In the genomic region with DNA sequence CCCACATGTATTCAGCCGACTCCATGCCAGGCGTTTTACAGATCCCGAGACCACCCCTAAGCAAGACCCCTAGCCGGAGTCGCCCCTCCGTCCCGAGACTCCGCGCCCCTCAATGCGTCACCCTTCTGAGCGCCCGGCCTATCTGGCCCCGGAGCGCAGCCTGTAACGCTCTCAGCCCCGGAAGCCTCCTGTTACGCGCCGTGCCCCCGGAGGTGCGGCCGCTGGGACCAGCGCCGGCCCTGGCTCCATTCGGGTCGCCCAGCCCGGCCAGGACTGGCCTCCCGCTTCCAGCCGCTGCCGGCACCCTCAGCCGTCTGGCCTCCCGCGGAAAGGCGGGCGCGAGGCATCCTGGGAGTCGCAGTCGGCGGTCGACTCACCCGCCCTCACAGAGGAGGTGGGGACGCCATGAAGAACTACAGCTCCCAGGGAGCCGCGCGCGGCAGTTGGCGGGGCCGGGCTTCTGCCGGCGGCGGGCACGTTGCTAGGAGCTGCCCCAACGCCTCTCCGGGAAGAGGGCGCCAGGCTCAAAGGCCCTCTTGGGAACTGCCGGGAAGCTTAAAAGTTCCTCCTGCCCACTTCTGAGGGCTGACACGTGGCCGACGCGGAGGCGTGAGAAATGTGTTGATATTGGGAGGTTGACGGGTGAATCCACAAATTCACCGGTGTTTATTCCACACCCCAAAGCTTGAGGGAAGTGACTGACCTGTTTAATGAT, we compare ENCODE assay signal across 8 cellular contexts. TPM values are rescaled to one million over a fixed set of nuclear protein-coding genes. Genes with fewer than 3 reads are reported as not detected.
DNase-seq lines count a peak whose midpoint lies in the region; ATAC-seq and TF ChIP-seq lines count a peak whose summit lies in the region.

A gene with protein sequence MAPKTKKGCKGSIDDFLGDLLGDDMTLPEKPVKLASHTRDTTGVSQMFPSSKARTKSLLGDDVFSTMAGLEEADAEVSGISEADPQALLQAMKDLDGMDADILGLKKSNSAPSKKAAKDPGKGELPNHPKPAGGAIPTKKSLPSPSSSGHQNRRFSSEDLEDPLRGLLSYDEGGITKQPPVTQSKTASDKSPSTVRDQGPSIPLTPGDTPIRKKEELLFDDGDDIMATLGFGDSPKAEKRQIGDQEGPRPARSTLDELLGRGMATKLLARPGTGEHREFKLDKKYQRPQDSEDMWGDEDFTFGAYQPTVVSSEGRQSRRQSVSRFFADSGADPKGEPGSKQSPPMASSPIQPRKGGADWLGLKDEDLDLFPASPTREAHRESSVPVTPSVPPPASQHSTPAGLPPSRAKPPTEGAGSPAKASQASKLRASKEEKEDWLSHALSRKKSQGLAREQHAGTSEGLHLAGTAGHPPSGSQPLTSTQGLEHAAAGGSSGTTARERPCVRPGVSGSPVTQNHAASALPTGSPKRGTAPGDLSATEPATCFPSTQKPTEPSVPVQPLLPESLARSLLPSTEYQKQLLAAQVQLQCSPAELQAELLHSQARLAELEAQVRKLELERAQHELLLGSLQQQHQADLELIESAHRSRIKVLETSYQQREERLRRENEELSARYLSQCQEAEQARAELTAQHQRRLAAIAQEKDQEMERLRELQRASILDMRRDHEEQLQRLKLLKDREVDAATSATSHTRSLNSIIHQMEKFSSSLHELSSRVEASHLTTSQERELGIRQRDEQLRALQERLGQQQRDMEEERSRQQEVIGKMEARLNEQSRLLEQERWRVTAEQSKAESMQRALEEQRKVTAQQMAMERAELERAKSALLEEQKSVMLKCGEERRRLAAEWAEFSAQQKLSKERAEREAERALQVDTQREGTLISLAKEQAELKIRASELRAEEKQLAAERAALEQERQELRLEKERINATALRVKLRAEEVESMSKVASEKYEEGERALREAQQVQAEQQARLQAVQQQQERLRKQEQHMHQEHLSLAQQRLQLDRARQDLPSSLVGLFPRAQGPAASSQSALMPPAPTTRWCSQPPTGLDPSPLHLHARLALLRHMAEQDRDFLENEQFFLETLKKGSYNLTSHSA (minus strand): TSS at position 316 of the 715 bp plus-strand sequence. CDS start 2,893 bp downstream, outside the sequence.

- peaks cover 11% of the 10 kb centered on the region; the same call in 1 of the 2 replicates for H3K4me1 ChIP-seq in PC-3 (ENCODE audit: insufficient read depth, low read length)

- H3K36me3 ChIP-seq in PC-3 (ENCODE audit: low read depth, low read length): peaks cover 4% of the 10 kb centered on the region

- H3K4me3 ChIP-seq in Jurkat, Clone E6-1 (ENCODE audit: low read length): peak within 1 kb of the TSS; percentile 89
- H3K4me3 ChIP-seq in PC-3 (ENCODE audit: low read length) (peak within 1 kb of the TSS; percentile 88), epithelial cell of proximal tubule (ENCODE audit: low read depth, low read length) (peak within 1 kb of the TSS; percentile 80)

- no TSS peak for BruUV-seq in PC-3 (replicated peaks; lab: Mats Ljungman, UMichigan)

- TF ChIP-seq CTCF in PC-3 (conservative IDR thresholded peaks at IDR 0.05; ENCODE audit: low read depth, low read length) (peak; percentile 24; the same call in 1 of the 2 replicates), epithelial cell of proximal tubule (conservative IDR thresholded peaks at IDR 0.05; ENCODE audit: low read depth, low read length) (no peak)

- CTCF ChIA-PET in PC-3 (lab: Charles Lee): interaction anchor here (0.9 to 1.1 kb wide), 3 partner anchors 19 to 38 kb away, joined by 3 to 4 read pairs (median 4); partner anchors contain the start of genes ACOX1, MRPL38 and TEN1

- peak; percentile 88 for DNase-seq in DMS 273 treated with DMSO at 0.1 percent for 48 hours (lab: John Stamatoyannopoulos, UW)
- DNase-seq in Jurkat, Clone E6-1 (ENCODE audit: low read depth, low spot score): peak; percentile 77
- DNase-seq in PC-3: peak; percentile 98
- DNase-seq in activated T-cell treated with anti-CD3 and anti-CD28 coated beads for 48 hours (ENCODE audit: low read depth): peak; percentile 89
- peak; percentile 23 for DNase-seq in epithelial cell of proximal tubule (ENCODE audit: low read depth)
- DNase-seq in mucosa of gallbladder (ENCODE audit: low spot score): peak; percentile 95
- peak; percentile 86 for DNase-seq in stimulated activated CD8-positive, alpha-beta memory T cell treated with anti-CD3 and anti-CD28 coated beads, Interleukin-4, amount 100 ng/mL, for 24 hours (ENCODE audit: low read depth)

- H3K9me3 ChIP-seq in PC-3 (ENCODE audit: low read length): no peaks in the 10 kb centered on the region

- H4K20me1 ChIP-seq in PC-3 (ENCODE audit: low read length): no peaks in the 10 kb centered on the region

- 0 out of 2 replicates have a peak, but pooled peaks cover 4% of the 10 kb centered on the region for H3K79me2 ChIP-seq in PC-3 (ENCODE audit: low read length)

- peak within 1 kb of the TSS; percentile 94 for H3K4me2 ChIP-seq in PC-3 (ENCODE audit: low read length)

- peak within 1 kb of the TSS; percentile 12; the same call in 1 of the 2 replicates for H3K27ac ChIP-seq in PC-3 (ENCODE audit: low read length)

- no peaks in the 10 kb centered on the region for H3F3A ChIP-seq in PC-3 (ENCODE audit: low read length, unreplicated experiment)

- no peaks in the 10 kb centered on the region for H3K27me3 ChIP-seq in PC-3 (ENCODE audit: low read length)

- H3K9ac ChIP-seq in PC-3 (ENCODE audit: low read length): peak within 1 kb of the TSS; percentile 93

- H2AFZ ChIP-seq in PC-3 (ENCODE audit: low read length): peak within 1 kb of the TSS; percentile 92

- ATAC-seq in GM21576 (IDR thresholded peaks at IDR 0.05; ENCODE audit: unreplicated experiment) (peak; percentile 90), PC-3 (peak; percentile 99)

- H3K9me2 ChIP-seq in PC-3 (replicated peaks; ENCODE audit: low read length): no peaks in the 10 kb centered on the region

- intact Hi-C loops in PC-3 (cut with micrococcal nuclease): loop anchor here (1.0 to 2.0 kb wide), 4 partner anchors 18 to 56 kb away; partner anchors contain the start of genes ACOX1 and TEN1

- POLR2A ChIA-PET in PC-3 (lab: Charles Lee; ENCODE audit: unreplicated experiment): interaction anchor here (0.6 to 1.1 kb wide), 5 partner anchors 24 to 86 kb away, joined by 3 to 22 read pairs (median 9); partner anchors contain the start of genes ACOX1, MRPL38 and WBP2

RNA-seq across cellular contexts. Expression of the gene that starts here (rescaled TPM):
- 30.7 TPM for polyA plus RNA-seq in Jurkat, Clone E6-1 (2012; ENCODE audit: insufficient read depth, insufficient read length)
- total RNA-seq in PC-3 (2014; rRNA removed): 35.3 and 39.2 TPM in 2 replicates
- 5.5 and 9.0 TPM in 2 replicates for total RNA-seq in epithelial cell of proximal tubule
- 28.9 TPM for total RNA-seq in mucosa of gallbladder

Comparison
In these comparisons a context has a peak if more than half of its experiments do, and no peak if none do; other contexts are left out.
1. Peak in every context shown above with its lines: DNase-seq, ATAC-seq, H3K4me3 ChIP-seq and H3K27ac ChIP-seq.
2. DNase-seq: peak in every context shown above with its lines; median percentile 98 in PC-3; 95 in mucosa of gallbladder; 89 in activated T-cell treated with anti-CD3 and anti-CD28 coated beads for 48 hours; 88 in DMS 273 treated with DMSO at 0.1 percent for 48 hours; 86 in stimulated activated CD8-positive, alpha-beta memory T cell treated with anti-CD3 and anti-CD28 coated beads, Interleukin-4, amount 100 ng/mL, for 24 hours; 77 in Jurkat, Clone E6-1; 23 in epithelial cell of proximal tubule.